13 cellular contexts compared by ENCODE assay signal in the genomic region with DNA sequence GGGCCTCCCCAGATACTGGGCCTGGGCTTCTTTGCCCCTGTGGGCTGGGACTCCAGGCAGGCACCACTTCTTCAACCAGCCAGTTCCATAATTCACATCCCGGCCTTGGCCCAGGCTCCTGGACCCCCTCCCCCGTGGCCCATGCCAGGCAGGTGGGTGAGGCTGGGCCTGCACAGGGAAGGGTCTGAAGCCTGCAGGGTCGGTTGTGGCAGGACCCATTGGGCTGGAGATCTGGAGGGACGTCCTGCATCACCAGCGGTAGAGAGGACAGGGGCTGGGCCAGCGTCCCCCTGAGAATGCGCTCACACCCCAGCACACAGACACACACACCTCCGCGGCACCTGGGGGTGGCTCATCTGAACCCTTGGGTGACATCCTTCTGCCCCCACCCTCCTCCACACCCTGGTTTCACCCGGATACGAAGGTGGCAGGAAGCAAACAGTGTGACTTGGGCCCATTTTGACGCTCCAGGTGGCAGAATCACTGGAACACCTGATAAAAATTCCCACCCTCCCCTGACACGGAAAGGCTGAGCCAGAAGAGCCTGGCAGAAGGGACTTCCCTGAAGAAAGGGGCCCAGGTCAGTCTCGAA. TPM values are rescaled to one million over a fixed set of nuclear protein-coding genes. Genes with fewer than 3 reads are reported as not detected.
"Had no signal": no experiment of that assay in that cellular context is flagged by ENCODE, and none has a peak within 500 bp of the region (broad histone marks: within the 10 kb centered on the region; RNA-seq: fewer than 3 reads in every experiment).

No MANE protein-coding gene starts in this region.

- H3K27ac ChIP-seq: brain microvascular endothelial cell, esophagus muscularis mucosa, lower lobe of right lung, thoracic aorta had no signal

- H3K4me1 Mint-ChIP-seq: immature natural killer cell had no signal

- H3K9me3 Mint-ChIP-seq: immature natural killer cell; naive B cell; stimulated activated naive CD8-positive, alpha-beta T cell treated with anti-CD3 and anti-CD28 coated beads, Interleukin-15, amount 100 ng/mL, for 72 hours had no signal

- H3K9me3 ChIP-seq: esophagus muscularis mucosa, lower lobe of right lung, thoracic aorta had no signal

- H3K36me3 Mint-ChIP-seq: immature natural killer cell, naive B cell had no signal

- H3K4me3 Mint-ChIP-seq: immature natural killer cell; stimulated activated naive CD8-positive, alpha-beta T cell treated with anti-CD3 and anti-CD28 coated beads, Interleukin-15, amount 100 ng/mL, for 72 hours had no signal

- H3K27ac Mint-ChIP-seq: immature natural killer cell had no signal

- H3K27me3 Mint-ChIP-seq: naive B cell; stimulated activated naive CD8-positive, alpha-beta T cell treated with anti-CD3 and anti-CD28 coated beads, Interleukin-15, amount 100 ng/mL, for 72 hours had no signal

- H3K4me3 ChIP-seq: esophagus muscularis mucosa, lower lobe of right lung, thoracic aorta had no signal

- H3K27me3 ChIP-seq: brain microvascular endothelial cell, esophagus muscularis mucosa had no signal

- H3K36me3 ChIP-seq: brain microvascular endothelial cell, esophagus muscularis mucosa, lower lobe of right lung, thoracic aorta had no signal

- FAIRE-seq: endometrium had no signal

RNA-seq across cellular contexts. Expression of gene ZDHHC19, which starts 15.4 kb away (rescaled TPM):
- total RNA-seq: dermis microvascular lymphatic vessel endothelial cell, esophagus muscularis mucosa, fibroblast of villous mesenchyme, left cardiac atrium, osteocyte, urinary bladder had no signal
- polyA plus RNA-seq: immature natural killer cell, urinary bladder had no signal

RNA-seq across cellular contexts. Expression of gene SLC51A, which starts 20.6 kb away (rescaled TPM):
- total RNA-seq: dermis microvascular lymphatic vessel endothelial cell, esophagus muscularis mucosa, fibroblast of villous mesenchyme, osteocyte, thoracic aorta, urinary bladder had no signal
